Comparison of ENCODE assay signal across 20 cellular contexts in genomic region chr6:22091424-22091948, GRCh38.
"Had no signal": no experiment of that assay in that cellular context is flagged by ENCODE, and none has a peak within 500 bp of the region (broad histone marks: within the 10 kb centered on the region; RNA-seq: fewer than 3 reads in every experiment).

No MANE protein-coding gene starts in this region.

- H3K36me3 ChIP-seq: ascending aorta, right atrium auricular region, transverse colon had no signal

- H3K27ac Mint-ChIP-seq: activated naive CD8-positive, alpha-beta T cell treated with anti-CD3 and anti-CD28 coated beads, Interleukin-2, amount 50 U/mL, for 24 hours; dendritic cell treated with granulocyte-macrophage colony-stimulating factor and Interleukin-4, amounts not matched to agents 40 ng/mL and 50 ng/mL, for 4 days; natural killer cell treated with Interleukin-12 subunit alpha and Interleukin-12 subunit beta and Interleukin-15 and Interleukin-18, amount 100 ng/mL, for 72 hours; progenitor cell of endocrine pancreas had no signal

- H3K4me3 Mint-ChIP-seq: activated naive CD8-positive, alpha-beta T cell treated with anti-CD3 and anti-CD28 coated beads, Interleukin-2, amount 50 U/mL, for 24 hours; dendritic cell treated with granulocyte-macrophage colony-stimulating factor and Interleukin-4, amounts not matched to agents 40 ng/mL and 50 ng/mL, for 4 days; natural killer cell treated with Interleukin-12 subunit alpha and Interleukin-12 subunit beta and Interleukin-15 and Interleukin-18, amount 100 ng/mL, for 72 hours had no signal

- H3K4me3 ChIP-seq: ascending aorta, right atrium auricular region, transverse colon had no signal

- H3K27me3 Mint-ChIP-seq: activated naive CD8-positive, alpha-beta T cell treated with anti-CD3 and anti-CD28 coated beads, Interleukin-2, amount 50 U/mL, for 24 hours; dendritic cell treated with granulocyte-macrophage colony-stimulating factor and Interleukin-4, amounts not matched to agents 40 ng/mL and 50 ng/mL, for 4 days; natural killer cell treated with Interleukin-12 subunit alpha and Interleukin-12 subunit beta and Interleukin-15 and Interleukin-18, amount 100 ng/mL, for 72 hours; progenitor cell of endocrine pancreas had no signal

- H3K9me3 ChIP-seq: ascending aorta, right atrium auricular region, transverse colon had no signal

- H3K27me3 ChIP-seq: ascending aorta, foreskin keratinocyte, right atrium auricular region, transverse colon had no signal

- H3K27ac ChIP-seq: ascending aorta, foreskin keratinocyte, right atrium auricular region, transverse colon had no signal

- H3K36me3 Mint-ChIP-seq: natural killer cell treated with Interleukin-12 subunit alpha and Interleukin-12 subunit beta and Interleukin-15 and Interleukin-18, amount 100 ng/mL, for 72 hours had no signal

- H3K9me3 Mint-ChIP-seq: activated naive CD8-positive, alpha-beta T cell treated with anti-CD3 and anti-CD28 coated beads, Interleukin-2, amount 50 U/mL, for 24 hours; dendritic cell treated with granulocyte-macrophage colony-stimulating factor and Interleukin-4, amounts not matched to agents 40 ng/mL and 50 ng/mL, for 4 days; natural killer cell treated with Interleukin-12 subunit alpha and Interleukin-12 subunit beta and Interleukin-15 and Interleukin-18, amount 100 ng/mL, for 72 hours had no signal

- H3K4me1 ChIP-seq: foreskin keratinocyte, transverse colon had no signal

- DNase-seq: activated naive CD4-positive, alpha-beta T cell; activated naive CD8-positive, alpha-beta T cell treated with anti-CD3 and anti-CD28 coated beads, Interleukin-2, amount 50 U/mL, for 24 hours; effector memory CD4-positive, alpha-beta T cell; foreskin keratinocyte; glutamatergic neuron; hypothalamus; left ventricle myocardium superior; mesenchymal stem cell; nucleus accumbens; stimulated activated CD4-positive, alpha-beta T cell treated with anti-CD3 and anti-CD28 coated beads, Interleukin-15, amount 100 ng/mL, for 24 hours; stimulated activated CD4-positive, alpha-beta T cell treated with anti-CD3 and anti-CD28 coated beads, Interleukin-4, amount 100 ng/mL, for 1 hour; stimulated activated naive CD4-positive, alpha-beta T cell; SW 1271; T-helper 9 cell; transverse colon had no signal

- ATAC-seq: activated naive CD8-positive, alpha-beta T cell treated with anti-CD3 and anti-CD28 coated beads, Interleukin-2, amount 50 U/mL, for 24 hours; foreskin keratinocyte; left ventricle myocardium superior; natural killer cell treated with Interleukin-12 subunit alpha and Interleukin-12 subunit beta and Interleukin-15 and Interleukin-18, amount 100 ng/mL, for 72 hours had no signal
